In genomic region chr4:55321707-55322264, GRCh38 we compare ENCODE assay signal across 8 cellular contexts. TPM values are rescaled to one million over a fixed set of nuclear protein-coding genes. Genes with fewer than 3 reads are reported as not detected.
A peak's percentile ranks its signal among the peaks of the same experiment; 100 is the strongest.
DNase-seq lines count a peak whose midpoint lies in the region; ATAC-seq, FAIRE-seq and TF ChIP-seq lines count a peak whose summit lies in the region.

No MANE protein-coding gene starts in this region.

- H2BK15ac ChIP-seq in H9 (ENCODE audit: low read depth, low read length) (no peak overlapping the region), H1 (ENCODE audit: low read length) (no peak overlapping the region)

- H3K4ac ChIP-seq in H9 (ENCODE audit: low read depth, low read length) (no peak overlapping the region), H1 (replicated peaks; ENCODE audit: insufficient read length, low read depth, low read length) (no peak overlapping the region)

- H3K36me3 ChIP-seq in CD4-positive, CD25-positive, alpha-beta regulatory T cell (ENCODE audit: control insufficient read depth, insufficient read depth, low read length), result no peaks in the 10 kb centered on the region
- H3K36me3 ChIP-seq in H1 (ENCODE audit: control insufficient read depth in 2 of 4, insufficient read depth in 4 of 4, low read length in 3 of 4), result no peaks in the 10 kb centered on the region
- no peaks in the 10 kb centered on the region for H3K36me3 ChIP-seq in suprapubic skin

- no peaks in the 10 kb centered on the region for H3K79me2 ChIP-seq in H9 (ENCODE audit: insufficient read depth, low read length)
- H3K79me2 ChIP-seq in H1 (ENCODE audit: control insufficient read depth in 1 of 2, insufficient read depth in 2 of 2, low read length in 2 of 2), result no peaks in the 10 kb centered on the region

- CTCF ChIA-PET in WTC11 (lab: Charles Lee), result interaction anchor here (0.6 to 4.5 kb wide), 6 partner anchors 9 to 350 kb away, joined by 3 to 59 read pairs (median 11); partner anchors contain the start of gene SRD5A3
- CTCF ChIA-PET in H1 (lab: Charles Lee; ENCODE audit: partially characterized antibody), result interaction anchor here (0.6 to 5.5 kb wide), 38 partner anchors 8 to 352 kb away, joined by 3 to 54 read pairs (median 4); partner anchors contain the start of genes KDR and SRD5A3

- no peak overlapping the region for H2AFZ ChIP-seq in H9 (ENCODE audit: low read length)
- no peak overlapping the region for H2AFZ ChIP-seq in H1 (ENCODE audit: low read length)

- H2AK5ac ChIP-seq in H9 (ENCODE audit: insufficient read length, low read length), result no peak overlapping the region
- no peak overlapping the region for H2AK5ac ChIP-seq in H1 (ENCODE audit: low read depth, low read length)

- H2BK12ac ChIP-seq in H9 (ENCODE audit: insufficient read length, low read depth, low read length), result no peak overlapping the region
- no peak overlapping the region for H2BK12ac ChIP-seq in H1 (ENCODE audit: low read depth, low read length)

- no peak overlapping the region for H2BK5ac ChIP-seq in H9 (ENCODE audit: insufficient read length, low read length)
- H2BK5ac ChIP-seq in H1 (ENCODE audit: low read depth, low read length), result no peak overlapping the region

- no peak overlapping the region for H3K4me3 Mint-ChIP-seq in CD4-positive, CD25-positive, alpha-beta regulatory T cell
- H3K4me3 Mint-ChIP-seq in H9 (no peak overlapping the region), WTC11 (peak overlapping the region; percentile 26)

- H3K79me1 ChIP-seq in H9 (ENCODE audit: insufficient read depth, low read depth, low read length, poor library complexity, severe bottlenecking) (no peaks in the 10 kb centered on the region), H1 (ENCODE audit: low read depth, low read length) (no peaks in the 10 kb centered on the region)

- H2BK120ac ChIP-seq in H9 (ENCODE audit: low read depth, low read length, poor library complexity, severe bottlenecking), result no peak overlapping the region
- no peak overlapping the region for H2BK120ac ChIP-seq in H1 (replicated peaks; ENCODE audit: low read depth, low read length)

- H4K8ac ChIP-seq in H9 (replicated peaks; ENCODE audit: insufficient read length, low read depth, low read length) (no peak overlapping the region), H1 (ENCODE audit: extremely low read depth, insufficient read depth, low read length) (no peak overlapping the region)

- peak; percentile 90 to 92 for TF ChIP-seq RAD21 in H1 (IDR thresholded peaks at IDR 0.05 in 1 of 2, conservative IDR thresholded peaks at IDR 0.05 in 1 of 2; ENCODE audit: low read depth in 2 of 2, low read length in 2 of 2)

- H3K9ac ChIP-seq in H9 (ENCODE audit: extremely low read depth, insufficient read length, low read length) (no peak overlapping the region), H1 (replicated peaks in 1 of 4; ENCODE audit: extremely low read depth in 1 of 4, low read depth in 3 of 4, low read length in 3 of 4) (no peak overlapping the region)

- no peak overlapping the region for H2BK20ac ChIP-seq in H9 (ENCODE audit: low read depth, low read length, poor library complexity, severe bottlenecking)
- H2BK20ac ChIP-seq in H1 (ENCODE audit: low read length), result no peak overlapping the region

- H4K91ac ChIP-seq in H9 (ENCODE audit: insufficient read length, low read depth, low read length) (no peak overlapping the region), H1 (replicated peaks; ENCODE audit: insufficient read length, low read length) (no peak overlapping the region)

- POLR2A ChIA-PET in WTC11 (lab: Charles Lee) (no interaction called here), H1 (lab: Charles Lee; ENCODE audit: partially characterized antibody) (interaction anchor here (0.8 to 1.5 kb wide), 3 partner anchors 137 to 196 kb away, joined by 3 to 5 read pairs (median 3); partner anchors contain the start of gene KDR)

- H3K4me1 ChIP-seq in CD4-positive, CD25-positive, alpha-beta regulatory T cell (ENCODE audit: control insufficient read depth, insufficient read depth, low read length, poor library complexity, severe bottlenecking), result no peaks in the 10 kb centered on the region
- H3K4me1 ChIP-seq in H9 (ENCODE audit: insufficient read depth, low read length), result peaks cover 5% of the 10 kb centered on the region; the same call in 1 of the 2 replicates
- H3K4me1 ChIP-seq in H1 (replicated peaks in 1 of 4; ENCODE audit: control insufficient read depth in 3 of 4, insufficient read depth in 4 of 4, low read length in 3 of 4), result peaks cover 0 to 6% (median 1%) of the 10 kb centered on the region in 4 experiments; a peak in 2 of 7 replicates
- H3K4me1 ChIP-seq in suprapubic skin, result peaks cover 6% of the 10 kb centered on the region

- no peaks in the 10 kb centered on the region for H3K36me3 Mint-ChIP-seq in CD4-positive, CD25-positive, alpha-beta regulatory T cell
- no peaks in the 10 kb centered on the region; a peak in 2 of 7 replicates for H3K36me3 Mint-ChIP-seq in H9 (ENCODE audit: insufficient read depth in 1 of 3, low read depth in 3 of 3)
- H3K36me3 Mint-ChIP-seq in WTC11, result no peaks in the 10 kb centered on the region

- H3K27ac Mint-ChIP-seq in CD4-positive, CD25-positive, alpha-beta regulatory T cell, result no peak overlapping the region
- H3K27ac Mint-ChIP-seq in H9, result peak overlapping the region in 1 of 3 experiments; percentile 91; a peak in 1 of 7 replicates
- H3K27ac Mint-ChIP-seq in WTC11, result peak overlapping the region; percentile 85

- peaks cover 6% of the 10 kb centered on the region for H3K27me3 ChIP-seq in CD4-positive, CD25-positive, alpha-beta regulatory T cell (ENCODE audit: control insufficient read depth, insufficient read depth, low read length)
- H3K27me3 ChIP-seq in H9 (ENCODE audit: insufficient read depth, low read length), result no peaks in the 10 kb centered on the region
- H3K27me3 ChIP-seq in H1 (replicated peaks in 1 of 4; ENCODE audit: control insufficient read depth in 3 of 4, extremely low read depth in 1 of 4, insufficient read depth in 3 of 4, low read length in 3 of 4), result no peaks in the 10 kb centered on the region
- no peaks in the 10 kb centered on the region for H3K27me3 ChIP-seq in suprapubic skin

- no peaks in the 10 kb centered on the region for H3K23me2 ChIP-seq in H9 (ENCODE audit: insufficient read length, low read depth, low read length, poor library complexity, severe bottlenecking)
- H3K23me2 ChIP-seq in H1 (ENCODE audit: low read depth, low read length), result no peaks in the 10 kb centered on the region

- no CpG with 5 or more reads among the region's 8 CpGs for WGBS in H9 (ENCODE audit: extremely low coverage, insufficient read length, low lambda C conversion rate)
- 10% methylated on average over 8 of the region's 8 CpGs; no CpG with 5 or more reads in 1 of the 2 experiments for WGBS in H1 (ENCODE audit: extremely low coverage in 1 of 2, insufficient coverage in 1 of 2, insufficient read length in 1 of 2, insufficient replicate concordance in 2 of 2, low coverage in 1 of 2, low lambda C conversion rate in 2 of 2, missing lambda C conversion rate in 1 of 2), 2 experiments
- 26% methylated on average over 8 of the region's 8 CpGs for WGBS in suprapubic skin

- H3K27me3 Mint-ChIP-seq in CD4-positive, CD25-positive, alpha-beta regulatory T cell, result peaks cover 18% of the 10 kb centered on the region
- H3K27me3 Mint-ChIP-seq in H9 (ENCODE audit: low read depth) (no peaks in the 10 kb centered on the region; the same call in 1 of the 2 replicates), WTC11 (ENCODE audit: low read depth) (no peaks in the 10 kb centered on the region)

- no peak overlapping the region for H3K27ac ChIP-seq in CD4-positive, CD25-positive, alpha-beta regulatory T cell (ENCODE audit: insufficient read depth, low read length, poor library complexity, severe bottlenecking)
- H3K27ac ChIP-seq in H9 (ENCODE audit: insufficient read length, low read depth, low read length), result no peak overlapping the region
- H3K27ac ChIP-seq in H1 (ENCODE audit: low read depth, low read length), result no peak overlapping the region
- no peak overlapping the region for H3K27ac ChIP-seq in suprapubic skin

- H3T11ph ChIP-seq in H9 (ENCODE audit: low read length), result no peak overlapping the region

- TF ChIP-seq POLR2A in H1 (IDR thresholded peaks at IDR 0.05; ENCODE audit: control extremely low read depth in 1 of 2, low read depth in 2 of 2, low read length in 2 of 2) (no peak), suprapubic skin (IDR thresholded peaks at IDR 0.05) (no peak)

- H3K4me1 Mint-ChIP-seq in CD4-positive, CD25-positive, alpha-beta regulatory T cell, result peaks cover 0 to 20% (median 14%) of the 10 kb centered on the region in 4 donors
- H3K4me1 Mint-ChIP-seq in H9 (peaks cover 21 to 34% of the 10 kb centered on the region in 2 experiments), WTC11 (peaks cover 50% of the 10 kb centered on the region)

- H3K56ac ChIP-seq in H9 (ENCODE audit: insufficient read length, low read depth, low read length), result no peak overlapping the region
- no peak overlapping the region for H3K56ac ChIP-seq in H1 (replicated peaks; ENCODE audit: insufficient read length, low read depth, low read length)

- H3K4me3 ChIP-seq in CD4-positive, CD25-positive, alpha-beta regulatory T cell (ENCODE audit: low read depth, low read length), result no peak overlapping the region
- H3K4me3 ChIP-seq in H1 (ENCODE audit: extremely low read depth in 1 of 4, insufficient read depth in 2 of 4, low read depth in 3 of 4, low read length in 4 of 4), result no peak overlapping the region
- H3K4me3 ChIP-seq in suprapubic skin, result no peak overlapping the region

- no peak overlapping the region for H3K23ac ChIP-seq in H9 (ENCODE audit: insufficient read length, low read depth, low read length)
- no peak overlapping the region for H3K23ac ChIP-seq in H1 (ENCODE audit: insufficient read length)

- ATAC-seq in CD4-positive, CD25-positive, alpha-beta regulatory T cell (ENCODE audit: low read depth in 2 of 2), result no peak
- ATAC-seq in WTC11, result peak; percentile 84
- no peak for ATAC-seq in GM18861 (IDR thresholded peaks at IDR 0.05; ENCODE audit: unreplicated experiment)

- FAIRE-seq in H1 (lab: Jason Lieb, UNC), result peak; percentile 57

- no peak for TF ChIP-seq EP300 in H1 (IDR thresholded peaks at IDR 0.05; ENCODE audit: borderline replicate concordance in 1 of 2, low read depth in 2 of 2, low read length in 2 of 2)
- TF ChIP-seq EP300 in suprapubic skin (IDR thresholded peaks at IDR 0.05), result no peak

- peak in 2 of 3 donors; percentile 8 to 56 for DNase-seq in CD4-positive, CD25-positive, alpha-beta regulatory T cell
- peak; percentile 56 for DNase-seq in H9
- DNase-seq in NCI-H226, result peak; percentile 39
- peak; percentile 83 for DNase-seq in WTC11 (ENCODE audit: low spot score)
- DNase-seq in H1 (ENCODE audit: low read depth in 1 of 2, low spot score in 2 of 2), result peak in 1 of 2 experiments; percentile 87
- peak; percentile 88 for DNase-seq in midbrain (lab: John Stamatoyannopoulos, UW)
- DNase-seq in suprapubic skin (ENCODE audit: low spot score in 2 of 2), result peak; percentile 76 to 84

- H3K14ac ChIP-seq in H9 (ENCODE audit: insufficient read depth, low read length) (no peak overlapping the region), H1 (ENCODE audit: insufficient read length) (no peak overlapping the region)

- no peaks in the 10 kb centered on the region for H3K9me3 ChIP-seq in CD4-positive, CD25-positive, alpha-beta regulatory T cell (ENCODE audit: control insufficient read depth in 2 of 2, low read length in 2 of 2)
- H3K9me3 ChIP-seq in H9 (ENCODE audit: control insufficient read depth, low read depth, low read length) (no peaks in the 10 kb centered on the region), H1 (ENCODE audit: insufficient read depth in 2 of 2, low read depth in 1 of 2, low read length in 1 of 2) (no peaks in the 10 kb centered on the region), suprapubic skin (no peaks in the 10 kb centered on the region)

- TF ChIP-seq CTCF in H9 (conservative IDR thresholded peaks at IDR 0.05) (peak; percentile 94; the same call in 2 of the 3 replicates), WTC11 (IDR thresholded peaks at IDR 0.05) (peak; percentile 41), H1 (IDR thresholded peaks at IDR 0.05; ENCODE audit: control extremely low read depth in 1 of 3, insufficient read depth in 1 of 3, low read depth in 1 of 3, low read length in 3 of 3) (peak in 2 of 3 experiments; percentile 60 to 69; a peak in 2 of 4 replicates), suprapubic skin (IDR thresholded peaks at IDR 0.05) (peak; percentile 35 to 36)

- peaks cover 0 to 3% (median 0%) of the 10 kb centered on the region in 7 donors for H3K9me3 Mint-ChIP-seq in CD4-positive, CD25-positive, alpha-beta regulatory T cell
- H3K9me3 Mint-ChIP-seq in H9 (no peaks in the 10 kb centered on the region; a peak in 1 of 5 replicates), WTC11 (peaks cover 16% of the 10 kb centered on the region)

- H4K20me1 ChIP-seq in H9 (ENCODE audit: control insufficient read depth, insufficient read depth, insufficient read length) (no peaks in the 10 kb centered on the region), H1 (replicated peaks in 1 of 2; ENCODE audit: control insufficient read depth in 1 of 2, insufficient read depth in 2 of 2, low read length in 2 of 2) (no peaks in the 10 kb centered on the region)

- H3K4me2 ChIP-seq in H9 (ENCODE audit: insufficient read depth, insufficient read length, low read length) (no peak overlapping the region), H1 (ENCODE audit: insufficient read depth in 1 of 2, low read depth in 2 of 2, low read length in 2 of 2) (peak overlapping the region in 1 of 2 experiments; percentile 37; a peak in 1 of 4 replicates)

- no peak overlapping the region for H3K18ac ChIP-seq in H9 (ENCODE audit: insufficient read length, low read depth, low read length)
- H3K18ac ChIP-seq in H1 (ENCODE audit: extremely low read depth, low read length), result no peak overlapping the region

- H4K5ac ChIP-seq in H9 (ENCODE audit: insufficient read length, low read depth, low read length), result no peak overlapping the region
- H4K5ac ChIP-seq in H1 (ENCODE audit: insufficient read length, low read depth, low read length), result no peak overlapping the region

RNA-seq across cellular contexts. Expression of gene SRD5A3, which starts 24.3 kb away (rescaled TPM):
- 3.9 TPM for total RNA-seq in CD4-positive, CD25-positive, alpha-beta regulatory T cell
- polyA plus RNA-seq in CD4-positive, CD25-positive, alpha-beta regulatory T cell, result 10 to 100 TPM in 1 of 4 donors, 1 to 10 TPM in 3; 7.7 to 18.4 (median 8.7) TPM
- total RNA-seq in H9 (2021) (31.9 and 35.0 TPM in 2 replicates), WTC11 (2021) (24.0 to 27.2 TPM (median 26.5 TPM) in 3 replicates), suprapubic skin (10 to 100 TPM in 3 of 4 donors, 1 to 10 TPM in 1; 9.3 to 24.8 (median 17.1) TPM)
- 19.4 and 19.6 TPM in 2 replicates for total RNA-seq in H1 (2021; fragmentation: NEBNext Ultra II Directional; extraction: Animal tissue kit (Norgen Biotek cat#: 25700))
- 16.4 and 34.6 TPM in 2 replicates for polyA plus RNA-seq in H1 (2011; rRNA removed)
- polyA plus RNA-seq in H1 (2011; cell fraction: cytosol; rRNA removed), result 12.9 TPM
- polyA plus RNA-seq in H1 (2011; cell fraction: nucleus; rRNA removed), result 6.5 TPM
- polyA plus RNA-seq in H1 (2012, experiment 1 of 2), result 16.0 to 26.6 TPM (median 25.0 TPM) in 4 replicates
- 12.9 TPM for polyA plus RNA-seq in H1 (2012, experiment 2 of 2)
- 34.3 TPM for polyA plus RNA-seq in H1 (2013, experiment 1 of 2)
- polyA plus RNA-seq in H1 (2013, experiment 2 of 2), result 45.3 TPM
- polyA minus RNA-seq in H1 (2011; rRNA and poly(A)+ RNA removed), result 23.1 and 37.4 TPM in 2 replicates
- polyA minus RNA-seq in H1 (2011; cell fraction: cytosol; rRNA and poly(A)+ RNA removed), result 8.6 TPM
- polyA minus RNA-seq in H1 (2011; cell fraction: nucleus; rRNA and poly(A)+ RNA removed), result 5.8 TPM

Comparison
In these comparisons a context has a peak if more than half of its experiments do, and no peak if none do; other contexts are left out.
1. CTCF ChIP-seq: peak in every context shown above with its lines; median percentile 94 in H9; 64 in H1; 41 in WTC11; 36 in suprapubic skin.